9 cellular contexts compared by ENCODE assay signal in the genomic region with DNA sequence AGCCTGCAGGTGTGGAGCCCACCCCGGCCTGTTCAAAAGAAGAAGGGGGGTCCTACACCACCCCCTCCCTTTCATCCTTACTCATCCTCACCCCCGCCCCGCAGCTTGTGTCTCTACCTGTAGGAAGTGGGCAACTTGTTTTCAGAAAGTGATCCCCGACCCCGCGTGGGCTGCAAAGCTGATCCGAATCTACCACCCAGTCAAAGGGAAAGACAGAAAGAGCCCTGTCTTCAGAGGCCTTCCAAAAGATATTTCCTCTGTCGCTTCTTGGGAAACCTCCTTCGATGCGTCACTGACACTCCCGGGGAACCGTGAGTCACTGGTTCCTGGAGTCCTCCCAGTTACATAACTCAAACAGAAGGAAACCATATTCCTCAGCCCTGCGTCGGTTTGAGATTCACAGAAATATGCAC. TPM values are rescaled to one million over a fixed set of nuclear protein-coding genes. Genes with fewer than 3 reads are reported as not detected.
DNase-seq lines count a peak whose midpoint lies in the region; ATAC-seq and TF ChIP-seq lines count a peak whose summit lies in the region.
"Not testable (repeated sequence)": the region's sequence is repeated elsewhere in the genome, so short reads cannot be mapped to it uniquely, and the experiment has no call there.
"Had no signal": no experiment of that assay in that cellular context is flagged by ENCODE, and none has a peak within 500 bp of the region (broad histone marks: within the 10 kb centered on the region; RNA-seq: fewer than 3 reads in every experiment).

No MANE protein-coding gene starts in this region.

- not testable (repeated sequence) for TF ChIP-seq CTCF in HFF-Myc (IDR thresholded peaks at IDR 0.05; ENCODE audit: low read depth, low read length, missing control alignments); mammary epithelial cell (conservative IDR thresholded peaks at IDR 0.05 in 1 of 2, IDR thresholded peaks at IDR 0.05 in 1 of 2; ENCODE audit: extremely low read depth in 1 of 2, insufficient read depth in 1 of 2, low read depth in 1 of 2, low read length in 2 of 2); heart left ventricle (IDR thresholded peaks at IDR 0.05)

- peak overlapping the region; percentile 67 for H2AFZ ChIP-seq in mammary epithelial cell (ENCODE audit: low read depth, low read length)

- dilution Hi-C loops in mammary epithelial cell (cut with HindIII; ENCODE audit: low sequenced_read_pairs): not testable (repeated sequence)

- H3K27ac ChIP-seq in mammary epithelial cell (ENCODE audit: insufficient read depth, low read depth, low read length): not testable (repeated sequence)
- peak overlapping the region in 4 of 12 donors; percentile 17 to 58 (median 43) for H3K27ac ChIP-seq in heart left ventricle

- 0% methylated on average over 2 of the region's 14 CpGs for WGBS in mammary epithelial cell (ENCODE audit: low coverage, missing lambda C conversion rate)
- WGBS in heart left ventricle, 4 donors: 47 to 66% (median 56%) methylated on average over 8 to 13 of the region's 14 CpGs

- not testable (repeated sequence) for TF ChIP-seq POLR2A in heart left ventricle (IDR thresholded peaks at IDR 0.05)

- ATAC-seq in heart left ventricle: peak; percentile 55 to 95 (median 86)

- not testable (repeated sequence) for H3K4me1 ChIP-seq in mammary epithelial cell (ENCODE audit: insufficient read depth, low read length)
- peaks cover 0 to 12% (median 0%) of the 10 kb centered on the region in 12 donors for H3K4me1 ChIP-seq in heart left ventricle

- H3K36me3 ChIP-seq in mammary epithelial cell (ENCODE audit: insufficient read depth, low read length); heart left ventricle: not testable (repeated sequence)

- not testable (repeated sequence) for H3K4me3 ChIP-seq in HFF-Myc (replicated peaks; ENCODE audit: low read depth, low read length); mammary epithelial cell (replicated peaks in 1 of 3; ENCODE audit: insufficient read depth in 1 of 3, low read depth in 2 of 3, low read length in 3 of 3)
- peak overlapping the region in 3 of 12 donors; percentile 17 to 33 (median 26) for H3K4me3 ChIP-seq in heart left ventricle

- DNase-seq in A172 (ENCODE audit: low spot score) (peak; percentile 75), HFF-Myc (ENCODE audit: extremely low read depth, low read depth) (peak; percentile 72), RPMI7951 (ENCODE audit: low read depth) (peak; percentile 81), activated T-cell treated with anti-CD3 and anti-CD28 coated beads for 4 hours (peak; percentile 23), mammary epithelial cell (peak; percentile 78), heart left ventricle (peak in 4 of 5 donors; percentile 46 to 59 (median 52)), occipital lobe (lab: John Stamatoyannopoulos, UW) (peak; percentile 23)
- peak; percentile 16 to 30 for DNase-seq in stimulated activated CD4-positive, alpha-beta T cell treated with anti-CD3 and anti-CD28 coated beads, Interleukin-4, amount 100 ng/mL, for 48 hours (ENCODE audit: low read depth in 2 of 2)

- H3K4me2 ChIP-seq in mammary epithelial cell (ENCODE audit: insufficient read depth, low read depth, low read length): not testable (repeated sequence)

- intact Hi-C loops in mammary epithelial cell (cut with micrococcal nuclease); heart left ventricle (cut with DNase I): not testable (repeated sequence)

- not testable (repeated sequence) for H3K9ac ChIP-seq in mammary epithelial cell (ENCODE audit: insufficient read depth, low read length)

- not testable (repeated sequence) for H3K79me2 ChIP-seq in mammary epithelial cell (ENCODE audit: insufficient read depth, low read length)

- not testable (repeated sequence) for H4K20me1 ChIP-seq in mammary epithelial cell (ENCODE audit: insufficient read depth, low read length)

- in situ Hi-C loops in mammary epithelial cell (cut with MboI; ENCODE audit: low sequenced_read_pairs in 2 of 2): not testable (repeated sequence)

- H3K27me3 ChIP-seq in mammary epithelial cell (ENCODE audit: insufficient read depth, low read length); heart left ventricle: not testable (repeated sequence)

- BruUV-seq in mammary epithelial cell (replicated peaks; lab: Mats Ljungman, UMichigan): not testable (repeated sequence)

- not testable (repeated sequence) for H3K9me3 ChIP-seq in mammary epithelial cell (replicated peaks; ENCODE audit: insufficient read depth, low read length); heart left ventricle

- CTCF ChIA-PET in mammary epithelial cell (lab: Charles Lee; ENCODE audit: low non-redundant PET): not testable (repeated sequence)

RNA-seq across cellular contexts. Expression of a gene that starts 24.3 kb away (rescaled TPM):
- not detected in 2 replicates for total RNA-seq in A172 (2014; rRNA removed; shearing (Covaris generic))
- total RNA-seq in RPMI7951 (2014; rRNA removed; shearing (Covaris generic)): not detected in 2 replicates
- total RNA-seq in mammary epithelial cell: not detected
- polyA plus RNA-seq in mammary epithelial cell: not detected
- not detected for polyA minus RNA-seq in mammary epithelial cell
- under 1 TPM in 1 of 9 donors, not detected in 8; 0.21 TPM for total RNA-seq in heart left ventricle
- not detected for polyA plus RNA-seq in heart left ventricle
- not detected for total RNA-seq in occipital lobe
- total RNA-seq: cardiac muscle cell had no signal
- polyA plus RNA-seq: cardiac muscle cell had no signal

RNA-seq across cellular contexts. Expression of a gene that starts 43.3 kb away (rescaled TPM):
- 0.21 and 0.36 TPM in 2 replicates for total RNA-seq in A172 (2014; rRNA removed; shearing (Covaris generic))
- total RNA-seq in RPMI7951 (2014; rRNA removed; shearing (Covaris generic)): 0.12 and 0.20 TPM in 2 replicates
- total RNA-seq in mammary epithelial cell: under 1 TPM; 0.07 to 0.33 TPM
- polyA plus RNA-seq in mammary epithelial cell: 0.08 TPM
- not detected for polyA minus RNA-seq in mammary epithelial cell
- under 1 TPM in 8 of 9 donors, not detected in 1; 0.05 to 0.38 (median 0.14) TPM for total RNA-seq in heart left ventricle
- polyA plus RNA-seq in heart left ventricle: under 1 TPM; 0.04 to 0.14 TPM
- total RNA-seq in occipital lobe: 0.94 TPM

Comparison
In these comparisons a context has a peak if more than half of its experiments do, and no peak if none do; other contexts are left out.
1. DNase-seq: peak in every context shown above with its lines; median percentile 81 in RPMI7951; 78 in mammary epithelial cell; 75 in A172; 72 in HFF-Myc; 52 in heart left ventricle; 23 in activated T-cell treated with anti-CD3 and anti-CD28 coated beads for 4 hours; 23 in occipital lobe; 23 in stimulated activated CD4-positive, alpha-beta T cell treated with anti-CD3 and anti-CD28 coated beads, Interleukin-4, amount 100 ng/mL, for 48 hours.